In genomic region chr3:120741320-120741719, GRCh38 we compare ENCODE assay signal across 8 cellular contexts. TPM values are rescaled to one million over a fixed set of nuclear protein-coding genes. Genes with fewer than 3 reads are reported as not detected.
DNase-seq lines count a peak whose midpoint lies in the region; ATAC-seq and TF ChIP-seq lines count a peak whose summit lies in the region.

No MANE protein-coding gene starts in this region.

- peaks cover 9% of the 10 kb centered on the region for H3K4me1 ChIP-seq in iPS-15b (ENCODE audit: control insufficient read depth, insufficient read depth, low read length)
- H3K4me1 ChIP-seq in stomach = peaks cover 14 to 31% (median 22%) of the 10 kb centered on the region in 4 donors

- CTCF ChIA-PET in activated CD4-positive, alpha-beta T cell treated with anti-CD3 and anti-CD28 coated beads for 36 hours (lab: Charles Lee) = interaction anchor here (3.8 kb wide), 1 partner anchor 181 kb away, joined by 17 read pairs; no protein-coding TSS in a partner anchor
- CTCF ChIA-PET in WTC11 (lab: Charles Lee) = interaction anchor here (1.1 kb wide), 1 partner anchor 22 kb away, joined by 4 read pairs; no protein-coding TSS in a partner anchor

- TF ChIP-seq CTCF in WTC11 (IDR thresholded peaks at IDR 0.05) = no peak
- TF ChIP-seq CTCF in stomach (IDR thresholded peaks at IDR 0.05) = no peak

- H3K9me3 ChIP-seq in iPS-15b (ENCODE audit: control insufficient read depth, insufficient read depth, low read length) (peaks cover 7% of the 10 kb centered on the region), stomach (peaks cover 0 to 13% (median 3%) of the 10 kb centered on the region in 4 donors)

- H3K9ac ChIP-seq in iPS-15b (ENCODE audit: low read depth, low read length) = no peak overlapping the region

- ATAC-seq in activated CD4-positive, alpha-beta T cell treated with anti-CD3 and anti-CD28 coated beads for 36 hours = no peak
- ATAC-seq in WTC11 (no peak), GM18520 (IDR thresholded peaks at IDR 0.05; ENCODE audit: unreplicated experiment) (no peak)

- no peak for TF ChIP-seq EP300 in stomach (IDR thresholded peaks at IDR 0.05)

- peaks cover 10% of the 10 kb centered on the region for H3K36me3 ChIP-seq in iPS-15b (ENCODE audit: control insufficient read depth, insufficient read depth, low read length)
- peaks cover 0 to 16% (median 13%) of the 10 kb centered on the region in 4 donors for H3K36me3 ChIP-seq in stomach

- peak overlapping the region; percentile 98 for H3K4me3 Mint-ChIP-seq in activated CD4-positive, alpha-beta T cell treated with anti-CD3 and anti-CD28 coated beads for 36 hours
- H3K4me3 Mint-ChIP-seq in WTC11 = peak overlapping the region; percentile 83

- no peaks in the 10 kb centered on the region for H3K27me3 Mint-ChIP-seq in activated CD4-positive, alpha-beta T cell treated with anti-CD3 and anti-CD28 coated beads for 36 hours
- H3K27me3 Mint-ChIP-seq in WTC11 (ENCODE audit: low read depth) = peaks cover 3% of the 10 kb centered on the region; the same call in 1 of the 2 replicates

- POLR2A ChIA-PET in activated CD4-positive, alpha-beta T cell treated with anti-CD3 and anti-CD28 coated beads for 36 hours (lab: Charles Lee) = no interaction called here
- POLR2A ChIA-PET in WTC11 (lab: Charles Lee) = no interaction called here

- intact Hi-C loops in activated CD4-positive, alpha-beta T cell treated with anti-CD3 and anti-CD28 coated beads for 36 hours (cut with DNase I, micrococcal nuclease) = loop anchor here (5.0 to 10.0 kb wide), 3 partner anchors 1064 to 1279 kb away; partner anchors contain the start of genes COX17 (in 2 of the 2) and TMEM39A (in 1 of the 2)
- intact Hi-C loops in stomach (cut with DNase I; ENCODE audit: low total_unique reads) = no loop called here

- H3K4me1 Mint-ChIP-seq in activated CD4-positive, alpha-beta T cell treated with anti-CD3 and anti-CD28 coated beads for 36 hours = peaks cover 28% of the 10 kb centered on the region
- peaks cover 31% of the 10 kb centered on the region for H3K4me1 Mint-ChIP-seq in WTC11

- no peak for DNase-seq in activated CD4-positive, alpha-beta T cell treated with anti-CD3 and anti-CD28 coated beads for 36 hours
- DNase-seq in activated CD4-positive, alpha-beta T cell treated with anti-CD3 and anti-CD28 coated beads for 1 hour = no peak
- no peak for DNase-seq in WTC11 (ENCODE audit: low spot score)
- no peak for DNase-seq in stomach
- no peak for DNase-seq in CD1c-positive myeloid dendritic cell (ENCODE audit: extremely low spot score)
- DNase-seq in germinal center (ENCODE audit: low spot score) = no peak

- H3K9me3 Mint-ChIP-seq in activated CD4-positive, alpha-beta T cell treated with anti-CD3 and anti-CD28 coated beads for 36 hours (ENCODE audit: low read depth) = peaks cover 3% of the 10 kb centered on the region
- H3K9me3 Mint-ChIP-seq in WTC11 = peaks cover 22% of the 10 kb centered on the region

- peak overlapping the region in 3 of 5 donors; percentile 93 to 98 (median 96) for H3K27ac ChIP-seq in stomach

- H3K4me3 ChIP-seq in iPS-15b (ENCODE audit: low read depth, low read length) (peak overlapping the region; percentile 97), stomach (peak overlapping the region; percentile 75 to 93 (median 84))

- H3K27me3 ChIP-seq in iPS-15b (ENCODE audit: control insufficient read depth, insufficient read depth, low read length) (no peaks in the 10 kb centered on the region), stomach (no peaks in the 10 kb centered on the region)

- H3K36me3 Mint-ChIP-seq in activated CD4-positive, alpha-beta T cell treated with anti-CD3 and anti-CD28 coated beads for 36 hours (ENCODE audit: low read depth) = peaks cover 34% of the 10 kb centered on the region
- H3K36me3 Mint-ChIP-seq in WTC11 = peaks cover 40% of the 10 kb centered on the region

- no peak for TF ChIP-seq POLR2A in stomach (IDR thresholded peaks at IDR 0.05)

- 64 to 72% (median 70%) methylated on average over 3 of the region's 3 CpGs for WGBS in stomach, 5 donors

- H3K27ac Mint-ChIP-seq in activated CD4-positive, alpha-beta T cell treated with anti-CD3 and anti-CD28 coated beads for 36 hours = peak overlapping the region; percentile 79
- no peak overlapping the region for H3K27ac Mint-ChIP-seq in WTC11

TF ChIP-seq in WTC11, 78 proteins besides CTCF, POLR2A, EP300 and RAD21 (continues in another document):
- TF ChIP-seq NFE2L1 (CRISPR knock-in tag; IDR thresholded peaks at IDR 0.05) = no peak
- TF ChIP-seq ATF6 (CRISPR knock-in tag; IDR thresholded peaks at IDR 0.05) = no peak
- TF ChIP-seq ZNF219 (CRISPR knock-in tag; IDR thresholded peaks at IDR 0.05; ENCODE audit: borderline replicate concordance) = no peak
- TF ChIP-seq ZMAT4 (CRISPR knock-in tag; IDR thresholded peaks at IDR 0.05) = no peak
- TF ChIP-seq MYBL2 (CRISPR knock-in tag; IDR thresholded peaks at IDR 0.05) = no peak
- no peak for TF ChIP-seq FOXK1 (CRISPR knock-in tag; IDR thresholded peaks at IDR 0.05)
- TF ChIP-seq ZNF263 (CRISPR knock-in tag; IDR thresholded peaks at IDR 0.05; ENCODE audit: low read depth) = no peak
- no peak for TF ChIP-seq PREB (CRISPR knock-in tag; IDR thresholded peaks at IDR 0.05; ENCODE audit: borderline replicate concordance)
- TF ChIP-seq STAT6 (CRISPR knock-in tag; conservative IDR thresholded peaks at IDR 0.05; ENCODE audit: low read depth) = no peak

RNA-seq across cellular contexts. Expression of gene RABL3, which starts 1.0 kb away (rescaled TPM):
- total RNA-seq in activated CD4-positive, alpha-beta T cell treated with anti-CD3 and anti-CD28 coated beads for 36 hours = 10 to 100 TPM; 35.5 to 37.8 TPM
- total RNA-seq in WTC11 (2021) = 15.0 to 18.2 TPM (median 16.6 TPM) in 3 replicates
- total RNA-seq in stomach = 10 to 100 TPM in 2 of 5 donors, 1 to 10 TPM in 3; 2.0 to 27.7 (median 9.3) TPM
- 10 to 100 TPM in 1 of 3 donors, 1 to 10 TPM in 2; 5.0 to 15.9 (median 9.5) TPM for polyA plus RNA-seq in stomach

RNA-seq across cellular contexts. Expression of gene GTF2E1, which starts 1.2 kb away (rescaled TPM):
- 10 to 100 TPM; 26.1 to 27.0 TPM for total RNA-seq in activated CD4-positive, alpha-beta T cell treated with anti-CD3 and anti-CD28 coated beads for 36 hours
- total RNA-seq in WTC11 (2021) (64.5 to 78.0 TPM (median 72.4 TPM) in 3 replicates), stomach (10 to 100 TPM in 4 of 5 donors, 1 to 10 TPM in 1; 4.5 to 66.0 (median 12.3) TPM)
- polyA plus RNA-seq in stomach = 1 to 10 TPM; 4.0 to 8.3 (median 5.5) TPM

RNA-seq across cellular contexts. Expression of gene HGD, which starts 59.3 kb away (rescaled TPM):
- total RNA-seq in activated CD4-positive, alpha-beta T cell treated with anti-CD3 and anti-CD28 coated beads for 36 hours = under 1 TPM; 0.16 to 0.58 TPM
- total RNA-seq in WTC11 (2021) (0.39 to 1.5 TPM (median 0.44 TPM) in 3 replicates), stomach (10 to 100 TPM; 12.2 to 66.5 (median 43.7) TPM)
- polyA plus RNA-seq in stomach = 10 to 100 TPM in 2 of 3 donors, 1 to 10 TPM in 1; 6.3 to 12.8 (median 10.8) TPM
